ENCODE assay signal across 8 cellular contexts in the genomic region with DNA sequence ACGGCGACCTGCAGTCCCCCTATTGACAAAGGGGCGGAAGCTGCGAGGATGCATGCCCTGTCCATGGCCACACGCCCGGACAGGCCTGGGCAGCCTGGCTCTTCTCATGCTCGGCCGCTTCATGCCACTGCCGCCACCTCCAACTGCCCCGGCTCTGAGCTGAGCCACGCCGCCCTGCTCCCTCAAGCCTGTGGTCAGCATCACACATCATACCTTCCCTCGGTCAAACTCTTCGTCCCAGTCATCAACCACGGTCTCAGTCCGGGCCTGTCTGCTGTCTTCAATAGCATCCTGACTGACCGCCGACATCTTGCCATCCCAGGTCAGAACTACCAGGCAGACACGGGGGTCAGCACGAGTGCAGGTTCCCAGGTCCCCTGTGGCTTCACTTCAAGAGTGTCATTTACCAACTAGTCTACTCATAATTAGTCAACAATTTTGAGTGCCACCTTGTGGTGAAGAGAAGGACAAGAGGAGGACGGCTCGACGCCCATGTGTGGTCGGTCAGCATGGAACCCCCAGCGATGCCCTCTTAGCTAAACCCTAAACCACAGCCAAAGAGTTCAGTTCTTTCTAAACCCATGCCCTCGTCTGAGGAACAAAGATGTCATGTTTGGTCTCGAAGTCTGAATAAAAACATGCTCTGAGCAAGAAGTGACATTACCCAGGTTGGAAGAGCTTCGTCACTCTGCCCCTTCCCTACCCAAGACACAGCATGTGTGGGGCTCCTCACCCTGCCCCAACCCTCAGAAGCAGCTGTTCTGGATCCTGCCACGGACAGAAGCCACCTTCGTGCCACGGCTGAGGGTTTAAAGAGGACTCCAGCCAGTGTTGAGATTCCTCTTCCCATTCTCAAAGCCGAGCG. TPM values are rescaled to one million over a fixed set of nuclear protein-coding genes. Genes with fewer than 3 reads are reported as not detected.
A peak's percentile ranks its signal among the peaks of the same experiment; 100 is the strongest.
DNase-seq lines count a peak whose midpoint lies in the region; ATAC-seq, FAIRE-seq and TF ChIP-seq lines count a peak whose summit lies in the region.

No MANE protein-coding gene starts in this region.

- TF ChIP-seq CTCF in D721Med (IDR thresholded peaks at IDR 0.05; ENCODE audit: insufficient read depth, missing control alignments) (peak; percentile 67), adrenal gland (IDR thresholded peaks at IDR 0.05) (peak in 5 of 6 experiments; percentile 19 to 47 (median 44)), vagina (IDR thresholded peaks at IDR 0.05) (peak in 2 of 3 experiments; percentile 8 to 39)

- H3K27me3 ChIP-seq in adrenal gland (no peaks in the 10 kb centered on the region), vagina (no peaks in the 10 kb centered on the region)

- TF ChIP-seq POLR2A in adrenal gland (IDR thresholded peaks at IDR 0.05) (no peak), vagina (IDR thresholded peaks at IDR 0.05) (no peak)

- H3K9me3 ChIP-seq in adrenal gland (replicated peaks in 1 of 3) (no peaks in the 10 kb centered on the region), vagina (no peaks in the 10 kb centered on the region)

- H3K4me1 ChIP-seq in adrenal gland (replicated peaks in 1 of 2), result no peaks in the 10 kb centered on the region
- peaks cover 9% of the 10 kb centered on the region for H3K4me1 ChIP-seq in vagina

- peak; percentile 57 for ATAC-seq in left colon
- ATAC-seq in HG03097 (IDR thresholded peaks at IDR 0.05; ENCODE audit: low FRiP score, unreplicated experiment), result no peak

- DNase-seq in D721Med (ENCODE audit: insufficient read length, low spot score), result peak; percentile 68
- peak; percentile 61 for DNase-seq in HuH-7 (ENCODE audit: low spot score)
- peak in 1 of 7 donors; percentile 28 for DNase-seq in adrenal gland
- DNase-seq in left colon, result no peak
- no peak for DNase-seq in vagina (ENCODE audit: extremely low spot score in 2 of 2)
- no peak for DNase-seq in NCI-H446 (lab: John Stamatoyannopoulos, UW)
- no peak for DNase-seq in NCI-H2227 treated with DMSO at 0.1 percent for 48 hours (lab: John Stamatoyannopoulos, UW)

- H3K27ac ChIP-seq in adrenal gland (no peak overlapping the region), vagina (no peak overlapping the region)

- WGBS in adrenal gland, 4 donors, result 79 to 86% (median 82%) methylated on average over 22 to 33 of the region's 33 CpGs

- H3K4me3 ChIP-seq in adrenal gland (no peak overlapping the region), vagina (no peak overlapping the region)

- no peak for FAIRE-seq in D721Med (lab: Jason Lieb, UNC)

- H3K36me3 ChIP-seq in adrenal gland (replicated peaks in 1 of 2) (peaks cover 0 to 83% of the 10 kb centered on the region in 2 donors), vagina (peaks cover 0 to 68% of the 10 kb centered on the region in 2 donors)

- intact Hi-C loops in adrenal gland (cut with DNase I) (no loop called here), left colon (cut with DNase I, micrococcal nuclease) (no loop called here), vagina (cut with DNase I) (no loop called here)

RNA-seq across cellular contexts. Expression of gene CYTH1, which starts 16.9 kb away (rescaled TPM):
- 100 to 1,000 TPM in 1 of 8 donors, 10 to 100 TPM in 7; 26.0 to 141 (median 56.2) TPM for total RNA-seq in adrenal gland
- polyA plus RNA-seq in adrenal gland, result 10 to 100 TPM; 32.6 to 45.2 (median 35.3) TPM
- total RNA-seq in left colon, result 10 to 100 TPM; 70.6 to 79.0 TPM
- total RNA-seq in vagina, result 62.9 TPM

RNA-seq across cellular contexts. Expression of gene USP36, which starts 41.7 kb away (rescaled TPM):
- 10 to 100 TPM; 15.7 to 69.1 (median 47.1) TPM for total RNA-seq in adrenal gland
- polyA plus RNA-seq in adrenal gland, result 10 to 100 TPM; 19.7 to 48.8 (median 44.8) TPM
- 10 to 100 TPM; 35.7 to 45.1 TPM for total RNA-seq in left colon
- 71.2 TPM for total RNA-seq in vagina

Comparison
In these comparisons a context has a peak if more than half of its experiments do, and no peak if none do; other contexts are left out.
1. DNase-seq: peak in D721Med (single experiment) and HuH-7 (single experiment); none in left colon (0 of 2), vagina (0 of 2), NCI-H446 (0 of 2) and NCI-H2227 treated with DMSO at 0.1 percent for 48 hours (single experiment).
2. Peak in every context shown above with its lines, with median percentiles within 50 percentile points of each other: CTCF ChIP-seq.